In the genomic region with DNA sequence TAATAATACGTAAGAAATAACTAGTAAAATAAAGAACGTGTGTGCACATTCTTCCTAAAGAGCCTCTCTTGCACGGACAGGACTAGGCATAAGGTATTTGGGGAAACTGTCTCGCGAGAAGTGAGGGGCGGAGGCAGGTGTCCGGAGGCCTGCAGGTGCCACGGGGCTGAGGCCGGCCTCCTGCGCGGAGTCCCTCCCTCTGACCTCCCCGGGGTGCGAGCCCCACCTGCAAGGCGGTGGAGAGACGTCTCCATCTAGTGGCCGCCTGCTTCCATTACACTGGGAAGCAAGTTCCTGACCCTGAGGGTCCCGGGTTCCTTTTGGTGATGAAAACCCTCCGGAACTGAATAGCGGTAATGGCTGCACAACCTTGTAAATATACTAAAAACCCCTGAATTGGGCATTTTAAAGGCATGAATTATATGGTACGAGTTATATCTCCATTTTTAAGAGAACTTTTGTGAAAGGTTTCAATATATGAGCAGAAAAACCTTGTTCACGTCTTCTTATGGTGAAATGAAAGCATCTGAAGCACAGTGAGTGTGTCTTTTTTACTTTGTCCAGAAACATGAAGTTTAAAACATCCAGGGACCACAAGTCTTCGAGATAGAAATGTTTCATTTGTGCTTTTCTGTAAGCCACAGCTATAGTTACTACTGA, we compare ENCODE assay signal across 8 cellular contexts. TPM values are rescaled to one million over a fixed set of nuclear protein-coding genes. Genes with fewer than 3 reads are reported as not detected.
DNase-seq lines count a peak whose midpoint lies in the region; ATAC-seq and TF ChIP-seq lines count a peak whose summit lies in the region.

No MANE protein-coding gene starts in this region.

- peak; percentile 76 for TF ChIP-seq CTCF in NB4 (IDR thresholded peaks at IDR 0.05; ENCODE audit: low read depth, low read length)
- peak; percentile 97 for TF ChIP-seq CTCF in astrocyte of the cerebellum (IDR thresholded peaks at IDR 0.05; ENCODE audit: low read depth, low read length, missing control alignments)

- no peaks in the 10 kb centered on the region for H3K36me3 Mint-ChIP-seq in T-helper 17 cell (ENCODE audit: low read depth)

- peak; percentile 80 for ATAC-seq in T-helper 17 cell

- DNase-seq in ELR (ENCODE audit: low read depth) = peak; percentile 59
- DNase-seq in HAP-1 (ENCODE audit: low spot score in 2 of 2) = peak; percentile 61 to 88
- peak; percentile 82 for DNase-seq in NB4 (ENCODE audit: low read depth)
- DNase-seq in T-helper 17 cell = peak; percentile 45 to 56 (median 50)
- peak; percentile 13 for DNase-seq in astrocyte of the cerebellum (ENCODE audit: low read depth)
- peak; percentile 28 for DNase-seq in iPS DF 19.7 (ENCODE audit: low read depth, low spot score)
- peak; percentile 68 for DNase-seq in stimulated activated CD4-positive, alpha-beta T cell treated with anti-CD3 and anti-CD28 coated beads, Interleukin-12 subunit alpha, Interleukin-12 subunit beta, amount 100 ng/mL, for 4 hours
- DNase-seq in mesenteric fat pad (ENCODE audit: low spot score) = no peak

- peaks cover 17% of the 10 kb centered on the region for H3K27me3 Mint-ChIP-seq in T-helper 17 cell

- TF ChIP-seq POLR2A in NB4 (IDR thresholded peaks at IDR 0.05; ENCODE audit: extremely low read depth, insufficient read length) = no peak

- H3K4me3 Mint-ChIP-seq in T-helper 17 cell = no peak overlapping the region

- H3K27me3 ChIP-seq in HAP-1 (ENCODE audit: low read depth) = no peaks in the 10 kb centered on the region

- H3K27ac Mint-ChIP-seq in T-helper 17 cell = no peak overlapping the region

- H3K9me3 ChIP-seq in HAP-1 (no peaks in the 10 kb centered on the region), T-helper 17 cell (ENCODE audit: control insufficient read depth, low read length, poor library complexity, severe bottlenecking) (no peaks in the 10 kb centered on the region)

- H3K4me1 ChIP-seq in HAP-1 = no peaks in the 10 kb centered on the region

- no peaks in the 10 kb centered on the region for H3K36me3 ChIP-seq in HAP-1 (replicated peaks)

- no peak overlapping the region for H3K4me3 ChIP-seq in HAP-1
- no peak overlapping the region for H3K4me3 ChIP-seq in NB4 (ENCODE audit: low read depth, low read length)
- no peak overlapping the region for H3K4me3 ChIP-seq in astrocyte of the cerebellum (ENCODE audit: low read depth, low read length)

- peaks cover 3% of the 10 kb centered on the region for H3K4me1 Mint-ChIP-seq in T-helper 17 cell

- in situ Hi-C loops in HAP-1 (cut with MboI; ENCODE audit: low sequenced_read_pairs) = loop anchor here (10.0 kb wide), 1 partner anchor 269 kb away; no protein-coding TSS in a partner anchor
- in situ Hi-C loops in astrocyte of the cerebellum (cut with HindIII; ENCODE audit: low sequenced_read_pairs) = no loop called here

RNA-seq across cellular contexts. Expression of a gene that starts 35.5 kb away (rescaled TPM):
- total RNA-seq in T-helper 17 cell (10 to 100 TPM; 61.0 to 65.1 TPM), mesenteric fat pad (20.8 TPM)
